In the genomic region with DNA sequence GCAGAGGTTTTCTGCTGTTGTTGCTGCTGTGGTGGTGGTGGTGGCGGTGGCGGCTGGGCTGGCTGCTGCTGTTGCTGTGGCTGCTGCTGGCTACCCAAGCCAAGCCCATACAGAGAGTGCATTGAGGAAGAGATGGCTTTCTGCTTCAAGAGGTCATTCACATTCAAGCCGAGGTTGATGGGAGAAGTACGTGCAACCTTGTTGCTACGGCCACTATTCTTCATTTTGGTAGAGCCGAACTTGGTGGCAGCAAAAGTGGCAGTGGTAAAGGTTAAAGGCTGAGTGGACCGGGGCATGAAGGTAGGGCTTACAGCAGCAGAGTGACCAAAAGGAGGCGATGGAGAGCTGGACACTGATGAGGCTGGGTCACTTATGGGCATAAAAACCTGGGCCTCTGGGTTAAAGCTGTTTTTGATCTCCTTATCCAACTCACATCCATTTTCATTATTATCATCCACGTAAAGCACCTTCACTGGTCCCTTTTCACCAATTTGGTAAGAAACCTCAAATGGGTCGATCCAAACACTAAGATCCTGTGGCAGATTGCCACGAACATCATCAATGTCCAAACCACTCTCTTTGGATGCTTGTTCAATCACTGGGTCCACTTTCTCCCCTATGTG, we compare ENCODE assay signal across 8 cellular contexts. TPM values are rescaled to one million over a fixed set of nuclear protein-coding genes. Genes with fewer than 3 reads are reported as not detected.
A peak's percentile ranks its signal among the peaks of the same experiment; 100 is the strongest.
DNase-seq lines count a peak whose midpoint lies in the region; ATAC-seq, FAIRE-seq and TF ChIP-seq lines count a peak whose summit lies in the region.

No MANE protein-coding gene starts in this region.

- DNase-seq in SHP77 (lab: John Stamatoyannopoulos, UW) (peak; percentile 12 to 46), SHP77 treated with DMSO at 0.1 percent for 48 hours (lab: John Stamatoyannopoulos, UW) (no peak), NCI-H82 (lab: John Stamatoyannopoulos, UW) (peak; percentile 64), K562 (ENCODE audit: extremely low read depth in 1 of 4, low spot score in 3 of 4) (peak in 1 of 4 experiments; percentile 63), kidney tubule cell (ENCODE audit: low spot score) (peak; percentile 68), NCI-H187 treated with DMSO at 0.1 percent for 48 hours (lab: John Stamatoyannopoulos, UW) (no peak), urothelium cell line (ENCODE audit: low spot score) (no peak)
- DNase-seq in stimulated activated CD4-positive, alpha-beta T cell treated with anti-CD3 and anti-CD28 coated beads, Interleukin-4, amount 100 ng/mL, for 48 hours (ENCODE audit: low read depth in 2 of 2) = peak; percentile 32 to 35

- intact Hi-C loops in K562 (cut with micrococcal nuclease) = loop anchor here (1.0 kb wide), 1 partner anchor 87 kb away; no protein-coding TSS in a partner anchor

- peaks cover 26% of the 10 kb centered on the region for H3K36me3 ChIP-seq in K562 (ENCODE audit: control insufficient read depth, insufficient read depth, low read length)

- in situ Hi-C loops in K562 (cut with MboI) = loop anchor here (5.0 to 10.0 kb wide), 2 partner anchors 89 to 291 kb away; a partner anchor contains a TSS

- H3K9me3 ChIP-seq in K562 (replicated peaks; ENCODE audit: control insufficient read depth, insufficient read depth, low read depth, low read length) = no peaks in the 10 kb centered on the region

- peak; percentile 62 to 82 (median 75) for TF ChIP-seq CTCF in K562 (IDR thresholded peaks at IDR 0.05 in 2 of 3, conservative IDR thresholded peaks at IDR 0.05 in 1 of 3; ENCODE audit: insufficient read depth in 2 of 3, low read depth in 1 of 3, low read length in 3 of 3)

- H3K79me2 ChIP-seq in K562 (ENCODE audit: control insufficient read depth, insufficient read depth, low read length) = peaks cover 40% of the 10 kb centered on the region

- H3K27ac ChIP-seq in K562 (ENCODE audit: extremely low read depth, low read depth, low read length) = no peak overlapping the region

- CTCF ChIA-PET in K562 (lab: Yijun Ruan, JAX; ENCODE audit: low intra/inter-chr PET ratio) = interaction anchor here (0.8 to 2.2 kb wide), 2 partner anchors 87 to 92 kb away, joined by 3 to 11 read pairs; no protein-coding TSS in a partner anchor

- peaks cover 12% of the 10 kb centered on the region for H4K20me1 ChIP-seq in K562 (replicated peaks; ENCODE audit: control insufficient read depth, insufficient read depth, low read length)

- BruUV-seq in K562 (replicated peaks; lab: Mats Ljungman, UMichigan) = no TSS peak

- no peak overlapping the region; the same call in none of the 2 replicates for H3K4me2 ChIP-seq in K562 (ENCODE audit: insufficient read depth, low read length)

- no peak overlapping the region for H3K9ac ChIP-seq in K562 (ENCODE audit: insufficient read depth in 1 of 2, low read depth in 2 of 2, low read length in 2 of 2)

- H3K27me3 ChIP-seq in K562 (ENCODE audit: control insufficient read depth in 2 of 2, insufficient read depth in 2 of 2, low read length in 2 of 2) = no peaks in the 10 kb centered on the region

- WGBS in K562 (ENCODE audit: insufficient coverage, low coverage, missing lambda C conversion rate) = 75% methylated on average over 11 of the region's 11 CpGs

- POLR2A ChIA-PET in K562 (lab: Yijun Ruan, JAX) = interaction anchor here (0.5 to 7.7 kb wide), 14 partner anchors 12 to 696 kb away, joined by 3 to 207 read pairs (median 4); no protein-coding TSS in a partner anchor

- TF ChIP-seq RAD21 in K562 (CRISPR knock-in tag; conservative IDR thresholded peaks at IDR 0.05 in 1 of 2, IDR thresholded peaks at IDR 0.05 in 1 of 2) = peak; percentile 72 to 79

- TF ChIP-seq POLR2A in K562 (conservative IDR thresholded peaks at IDR 0.05) = no peak

- H3K9me1 ChIP-seq in K562 (ENCODE audit: control insufficient read depth, insufficient read depth, low read length) = no peaks in the 10 kb centered on the region

- FAIRE-seq in K562 (lab: Jason Lieb, UNC) (no peak), urothelium cell line (lab: Jason Lieb, UNC) (no peak)

- H2AFZ ChIP-seq in K562 (ENCODE audit: low read depth, low read length) = no peak overlapping the region

- H3K4me1 ChIP-seq in K562 (replicated peaks in 1 of 2; ENCODE audit: control insufficient read depth in 2 of 2, insufficient read depth in 2 of 2, low read length in 2 of 2) = peaks cover 7 to 13% of the 10 kb centered on the region in 2 experiments; a peak in 4 of 5 replicates

- TF ChIP-seq EP300 in K562 (IDR thresholded peaks at IDR 0.05; ENCODE audit: low read length) = no peak

- no peak overlapping the region for H3K4me3 ChIP-seq in K562

- no peak for ATAC-seq in K562

TF ChIP-seq in K562, 482 proteins besides CTCF, POLR2A, EP300 and RAD21 (continues in another document):
- TF ChIP-seq YY1 (IDR thresholded peaks at IDR 0.05; ENCODE audit: borderline replicate concordance in 1 of 3, control insufficient read depth in 1 of 3, extremely low read depth in 1 of 3, insufficient read depth in 3 of 3, insufficient read length in 1 of 3, insufficient replicate concordance in 2 of 3, low read depth in 1 of 3, low read length in 2 of 3) = peak in 1 of 3 experiments; percentile 11
- TF ChIP-seq DDX20 (tag; IDR thresholded peaks at IDR 0.05; ENCODE audit: low read depth) = no peak
- no peak for TF ChIP-seq ZNF384 (IDR thresholded peaks at IDR 0.05; ENCODE audit: low read depth, low read length)
- no peak for TF ChIP-seq SRSF3 (IDR thresholded peaks at IDR 0.05; ENCODE audit: insufficient read depth, low read length)
- TF ChIP-seq BRD9 (IDR thresholded peaks at IDR 0.05; ENCODE audit: low read depth, partially characterized antibody) = peak; percentile 31
- TF ChIP-seq FUS (optimal IDR thresholded peaks at IDR 0.05; ENCODE audit: low read depth, low read length) = no peak
- TF ChIP-seq ZNF830 (CRISPR knock-in tag; IDR thresholded peaks at IDR 0.05) = no peak
- TF ChIP-seq CBFA2T3 (IDR thresholded peaks at IDR 0.05) = no peak
- TF ChIP-seq CSDE1 (IDR thresholded peaks at IDR 0.05) = no peak
- no peak for TF ChIP-seq GTF2E2 (tag; IDR thresholded peaks at IDR 0.05)
- TF ChIP-seq ZNF707 (CRISPR knock-in tag; conservative IDR thresholded peaks at IDR 0.05) = no peak
- 0 out of 2 replicates have a peak, but pooled peaks have one; percentile 27 for TF ChIP-seq POLR2AphosphoS5 (IDR thresholded peaks at IDR 0.05; ENCODE audit: control insufficient read depth, insufficient read depth, low read depth, low read length)
- no peak for TF ChIP-seq BCL6 (CRISPR knock-in tag; IDR thresholded peaks at IDR 0.05)
- no peak for TF ChIP-seq FOS (IDR thresholded peaks at IDR 0.05; ENCODE audit: extremely low read depth, insufficient read length)
- no peak for TF ChIP-seq ZFP30 (CRISPR knock-in tag; IDR thresholded peaks at IDR 0.05; ENCODE audit: borderline replicate concordance)
- peak; percentile 32; the same call in 1 of the 2 replicates for TF ChIP-seq STAG1 (CRISPR knock-in tag; IDR thresholded peaks at IDR 0.05; ENCODE audit: borderline replicate concordance)

RNA-seq across cellular contexts. Expression of a gene that starts 2.8 kb away (rescaled TPM):
- 10.4 and 18.1 TPM in 2 replicates for total RNA-seq in K562 (2011; cell fraction: chromatin; rRNA removed; ENCODE audit: low replicate concordance)
- 14.8 and 18.2 TPM in 2 replicates for total RNA-seq in K562 (2011; cell fraction: nucleolus; rRNA removed)
- total RNA-seq in K562 (2011; cell fraction: nucleoplasm; rRNA removed) = 19.9 and 21.5 TPM in 2 replicates
- 4.8 and 13.9 TPM in 2 replicates for total RNA-seq in K562 (2014; rRNA removed)
- 12.4 and 13.2 TPM in 2 replicates for total RNA-seq in K562 (2014; rRNA removed; fragmentation: Illumina TruSeq; extraction: Trizol)
- total RNA-seq in K562 (2015; rRNA removed; fragmentation: Illumina TruSeq; extraction: Trizol) = 13.2 TPM in 2 replicates
- 29.9 and 31.0 TPM in 2 replicates for total RNA-seq in K562 (2021)
- polyA plus RNA-seq in K562 (2011; rRNA removed) = 10.5 and 10.8 TPM in 2 replicates
- polyA plus RNA-seq in K562 (2011; cell fraction: cytosol; rRNA removed) = 8.5 and 9.7 TPM in 2 replicates
- 17.6 and 24.1 TPM in 2 replicates for polyA plus RNA-seq in K562 (2011; cell fraction: nucleus; rRNA removed)
- 16.9 and 24.9 TPM in 2 replicates for polyA plus RNA-seq in K562 (2012)
- 14.9 and 17.6 TPM in 2 replicates for polyA plus RNA-seq in K562 (2014; fragmentation: Illumina TruSeq; extraction: Trizol)
- polyA plus RNA-seq in K562 (2014; fragmentation: Nextera tagmentation; extraction: Ambion mirVana) = 10 to 100 TPM; 44.9 to 63.7 TPM
- polyA plus RNA-seq in K562 (2014; rRNA removed) = 10.9 and 11.8 TPM in 2 replicates
- polyA minus RNA-seq in K562 (2011; rRNA and poly(A)+ RNA removed) = 19.1 and 19.5 TPM in 2 replicates
- polyA minus RNA-seq in K562 (2011; cell fraction: cytosol; rRNA and poly(A)+ RNA removed) = 13.5 and 14.2 TPM in 2 replicates
- polyA minus RNA-seq in K562 (2011; cell fraction: nucleus; rRNA and poly(A)+ RNA removed) = 22.5 and 23.9 TPM in 2 replicates

RNA-seq across cellular contexts. Expression of a gene that starts 27.9 kb away (rescaled TPM):
- total RNA-seq in K562 (2011; cell fraction: chromatin; rRNA removed; ENCODE audit: low replicate concordance) = not detected in 2 replicates
- not detected in 2 replicates for total RNA-seq in K562 (2011; cell fraction: nucleolus; rRNA removed)
- total RNA-seq in K562 (2011; cell fraction: nucleoplasm; rRNA removed) = not detected in 2 replicates
- total RNA-seq in K562 (2014; rRNA removed) (not detected in 2 replicates), K562 (2014; rRNA removed; fragmentation: Illumina TruSeq; extraction: Trizol) (not detected in 2 replicates), K562 (2015; rRNA removed; fragmentation: Illumina TruSeq; extraction: Trizol) (not detected in 2 replicates), K562 (2021) (0.07 TPM in 1 of 2 replicates, not detected in the other)
- polyA plus RNA-seq in K562 (2011; rRNA removed) (not detected in 2 replicates), K562 (2014; fragmentation: Illumina TruSeq; extraction: Trizol) (not detected in 2 replicates), K562 (2014; fragmentation: Nextera tagmentation; extraction: Ambion mirVana) (not detected), K562 (2014; rRNA removed) (not detected in 2 replicates)
- not detected in 2 replicates for polyA plus RNA-seq in K562 (2011; cell fraction: cytosol; rRNA removed)
- polyA plus RNA-seq in K562 (2011; cell fraction: nucleus; rRNA removed) = 0.04 TPM in 1 of 2 replicates, not detected in the other
- polyA plus RNA-seq in K562 (2012) = 0.01 and 0.03 TPM in 2 replicates
- polyA minus RNA-seq in K562 (2011; rRNA and poly(A)+ RNA removed) = not detected in 2 replicates
- polyA minus RNA-seq in K562 (2011; cell fraction: cytosol; rRNA and poly(A)+ RNA removed) = not detected in 2 replicates
- polyA minus RNA-seq in K562 (2011; cell fraction: nucleus; rRNA and poly(A)+ RNA removed) = not detected in 2 replicates

Comparison
In these comparisons a context has a peak if more than half of its experiments do, and no peak if none do; other contexts are left out.
1. DNase-seq: peak in SHP77 (2 of 2), NCI-H82 (single experiment), kidney tubule cell (single experiment) and stimulated activated CD4-positive, alpha-beta T cell treated with anti-CD3 and anti-CD28 coated beads, Interleukin-4, amount 100 ng/mL, for 48 hours (2 of 2); none in SHP77 treated with DMSO at 0.1 percent for 48 hours (single experiment), NCI-H187 treated with DMSO at 0.1 percent for 48 hours (single experiment) and urothelium cell line (single experiment).